16 cellular contexts compared by ENCODE assay signal in the genomic region with DNA sequence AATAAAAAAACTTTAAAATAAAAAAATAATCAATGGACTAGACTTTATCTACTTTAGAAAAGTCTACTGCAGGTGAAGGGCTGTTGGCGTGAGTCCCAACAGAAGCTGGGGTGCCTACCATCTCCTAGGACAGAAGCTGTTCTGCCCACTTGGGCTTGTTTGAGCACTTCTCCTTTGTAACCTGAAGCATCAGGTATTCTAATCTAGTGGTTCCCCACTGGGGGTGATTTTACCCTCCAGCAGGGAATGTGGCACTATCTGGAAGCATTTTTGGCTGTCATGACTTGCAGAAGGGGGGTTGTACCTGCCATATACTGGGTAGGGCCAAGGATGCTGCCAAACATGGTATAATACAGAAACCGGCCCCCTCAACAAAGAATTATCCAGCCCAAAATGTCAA. TPM values are rescaled to one million over a fixed set of nuclear protein-coding genes. Genes with fewer than 3 reads are reported as not detected.
DNase-seq lines count a peak whose midpoint lies in the region; ATAC-seq, FAIRE-seq and TF ChIP-seq lines count a peak whose summit lies in the region.
"Had no signal": no experiment of that assay in that cellular context is flagged by ENCODE, and none has a peak within 500 bp of the region (broad histone marks: within the 10 kb centered on the region; RNA-seq: fewer than 3 reads in every experiment).

No MANE protein-coding gene starts in this region.

- no peak overlapping the region for H2AFZ ChIP-seq in GM23338
- H2AFZ ChIP-seq in keratinocyte (ENCODE audit: control insufficient read depth, low read length) = no peak overlapping the region

- peak overlapping the region; percentile 9 for H3K4me3 Mint-ChIP-seq in CD4-positive, alpha-beta T cell
- H3K4me3 Mint-ChIP-seq in GM23338 = no peak overlapping the region
- H3K4me3 Mint-ChIP-seq: CD8-positive, alpha-beta memory T cell; H9 had no signal

- H3K4me1 ChIP-seq in GM23338 (ENCODE audit: insufficient read depth) (peaks cover 12% of the 10 kb centered on the region), keratinocyte (ENCODE audit: control insufficient read depth, extremely low read depth, insufficient read depth, low read length) (peaks cover 61% of the 10 kb centered on the region)

- dilution Hi-C loops in keratinocyte (cut with MboI; ENCODE audit: extremely low pct_ligation_motif_present, low sequenced_read_pairs) = no loop called here

- H3K4me3 ChIP-seq in GM23338 (no peak overlapping the region), keratinocyte (ENCODE audit: control insufficient read depth in 2 of 3, extremely low read depth in 1 of 3, insufficient read depth in 2 of 3, low read depth in 1 of 3, low read length in 3 of 3) (no peak overlapping the region)
- H3K4me3 ChIP-seq: MG63 had no signal

- ATAC-seq in CD4-positive, alpha-beta T cell (ENCODE audit: poor library complexity) = no peak
- ATAC-seq in GM23338 (peak; percentile 55), GM19397 (IDR thresholded peaks at IDR 0.05; ENCODE audit: unreplicated experiment) (no peak)

- H3K36me3 ChIP-seq in GM23338 (ENCODE audit: insufficient read depth) (no peaks in the 10 kb centered on the region), keratinocyte (ENCODE audit: control insufficient read depth in 2 of 2, extremely low read depth in 1 of 2, insufficient read depth in 2 of 2, low read length in 2 of 2) (peaks cover 0 to 3% of the 10 kb centered on the region in 2 experiments)
- H3K36me3 ChIP-seq: MG63 had no signal

- H3K27me3 ChIP-seq in CD4-positive, alpha-beta T cell (ENCODE audit: control insufficient read depth, insufficient read depth, low read length) = no peaks in the 10 kb centered on the region
- H3K27me3 ChIP-seq in GM23338 (ENCODE audit: insufficient read depth) (no peaks in the 10 kb centered on the region), keratinocyte (ENCODE audit: control insufficient read depth, extremely low read depth, insufficient read depth, low read length) (no peaks in the 10 kb centered on the region)
- H3K27me3 ChIP-seq: MG63 had no signal

- no peak overlapping the region for H3K9ac ChIP-seq in keratinocyte (ENCODE audit: control insufficient read depth, extremely low read depth, insufficient read depth, low read length)
- H3K9ac ChIP-seq: KMS-11 had no signal

- H3K9me1 ChIP-seq in keratinocyte (ENCODE audit: control insufficient read depth, extremely low read depth, insufficient read depth, low read length) = no peaks in the 10 kb centered on the region

- no peak for FAIRE-seq in keratinocyte (lab: Jason Lieb, UNC)

- POLR2A ChIA-PET in CD4-positive, alpha-beta T cell (lab: Charles Lee) = interaction anchor here (0.6 to 1.8 kb wide), 9 partner anchors 8 to 94 kb away, joined by 3 to 7 read pairs (median 5); no protein-coding TSS in a partner anchor

- DNase-seq in CD4-positive, alpha-beta T cell = no peak
- DNase-seq in GM23338 (ENCODE audit: low spot score) (no peak), NCI-H345 treated with DMSO at 0.1 percent for 48 hours (lab: John Stamatoyannopoulos, UW; ENCODE audit: unreplicated experiment) (peak; percentile 72), keratinocyte (ENCODE audit: low read depth, low spot score) (no peak), iPS-NIHi7 (ENCODE audit: extremely low spot score) (no peak), KBM-7 (no peak), cerebellar nuclear complex (lab: John Stamatoyannopoulos, UW) (no peak)
- DNase-seq: AML-193, MG63, NCI-H1092 treated with DMSO at 0.1 percent for 48 hours, NCI-H187 treated with DMSO at 0.1 percent for 48 hours, NCI-H446 treated with DMSO at 0.1 percent for 48 hours had no signal

- CTCF ChIA-PET in CD4-positive, alpha-beta T cell (lab: Charles Lee) = interaction anchor here (1.0 to 1.3 kb wide), 2 partner anchors 22 to 443 kb away, joined by 3 to 4 read pairs; no protein-coding TSS in a partner anchor

- in situ Hi-C loops in KBM-7 (cut with MboI; ENCODE audit: low pct_unique_long_range_greater_than_20kb, low sequenced_read_pairs) = no loop called here

- H3K9me2 ChIP-seq in GM23338 (ENCODE audit: insufficient read depth) = 0 out of 2 replicates have a peak, but pooled peaks cover 6% of the 10 kb centered on the region

- H3K27ac Mint-ChIP-seq in CD4-positive, alpha-beta T cell = peak overlapping the region; percentile 94
- peak overlapping the region; percentile 72; the same call in 1 of the 2 replicates for H3K27ac Mint-ChIP-seq in GM23338

- intact Hi-C loops in CD4-positive, alpha-beta T cell (cut with DNase I, micrococcal nuclease) = loop anchor here in 1 of 2 experiments (10.0 kb wide), 1 partner anchor 79 kb away; no protein-coding TSS in a partner anchor

- TF ChIP-seq CTCF in CD4-positive, alpha-beta T cell (IDR thresholded peaks at IDR 0.05) = no peak
- TF ChIP-seq CTCF in GM23338 (conservative IDR thresholded peaks at IDR 0.05; ENCODE audit: low read depth in 2 of 2) = no peak
- TF ChIP-seq CTCF in keratinocyte (optimal IDR thresholded peaks at IDR 0.05 in 1 of 3, IDR thresholded peaks at IDR 0.05 in 1 of 3, conservative IDR thresholded peaks at IDR 0.05 in 1 of 3; ENCODE audit: extremely low read depth in 1 of 3, insufficient read depth in 2 of 3, low read length in 3 of 3) = no peak

- H3K79me2 ChIP-seq in GM23338 (replicated peaks; ENCODE audit: insufficient read depth) = no peaks in the 10 kb centered on the region
- peaks cover 19% of the 10 kb centered on the region for H3K79me2 ChIP-seq in keratinocyte (ENCODE audit: control insufficient read depth, insufficient read depth, low read length)

- no peaks in the 10 kb centered on the region for H3F3A ChIP-seq in GM23338 (replicated peaks; ENCODE audit: low read depth)

- no peak overlapping the region for H3K4me2 ChIP-seq in GM23338
- H3K4me2 ChIP-seq in keratinocyte (ENCODE audit: control insufficient read depth, extremely low read depth, insufficient read depth, low read depth, low read length) = no peak overlapping the region
- H3K4me2 ChIP-seq: KMS-11 had no signal

- no peaks in the 10 kb centered on the region for H3K9me3 ChIP-seq in CD4-positive, alpha-beta T cell (ENCODE audit: control insufficient read depth, low read length)
- no peaks in the 10 kb centered on the region for H3K9me3 ChIP-seq in keratinocyte (ENCODE audit: control insufficient read depth, low read depth, low read length)
- H3K9me3 ChIP-seq: MG63 had no signal

- no peak overlapping the region for H3K27ac ChIP-seq in CD4-positive, alpha-beta T cell (ENCODE audit: low read depth, low read length)
- H3K27ac ChIP-seq in GM23338 (ENCODE audit: low read depth) (peak overlapping the region; percentile 52; the same call in 1 of the 2 replicates), keratinocyte (ENCODE audit: control insufficient read depth, insufficient read depth, low read length) (peak overlapping the region; percentile 4)
- H3K27ac ChIP-seq: KMS-11 had no signal

- peaks cover 9% of the 10 kb centered on the region for H3K36me3 Mint-ChIP-seq in CD4-positive, alpha-beta T cell (ENCODE audit: low read depth)
- no peaks in the 10 kb centered on the region for H3K36me3 Mint-ChIP-seq in GM23338 (ENCODE audit: low read depth)

- no peaks in the 10 kb centered on the region for H4K20me1 ChIP-seq in GM23338 (replicated peaks; ENCODE audit: insufficient read depth)
- no peaks in the 10 kb centered on the region for H4K20me1 ChIP-seq in keratinocyte (ENCODE audit: control insufficient read depth, extremely low read depth, insufficient read depth, low read length)

- H3K9me3 Mint-ChIP-seq in CD4-positive, alpha-beta T cell = no peaks in the 10 kb centered on the region
- H3K9me3 Mint-ChIP-seq in GM23338 = no peaks in the 10 kb centered on the region
- H3K9me3 Mint-ChIP-seq: CD8-positive, alpha-beta memory T cell; H9 had no signal

- H3K27me3 Mint-ChIP-seq in CD4-positive, alpha-beta T cell = no peaks in the 10 kb centered on the region
- no peaks in the 10 kb centered on the region for H3K27me3 Mint-ChIP-seq in GM23338 (ENCODE audit: insufficient read depth, low read depth, poor library complexity)
- H3K27me3 Mint-ChIP-seq: CD8-positive, alpha-beta memory T cell had no signal

- H3K4me1 Mint-ChIP-seq in CD4-positive, alpha-beta T cell (ENCODE audit: low read depth) = peaks cover 85% of the 10 kb centered on the region
- H3K4me1 Mint-ChIP-seq in GM23338 = peaks cover 24% of the 10 kb centered on the region

TF ChIP-seq in GM23338, 12 proteins besides CTCF, POLR2A, EP300 and RAD21 (continues in another document):
- TF ChIP-seq ZNF331 (CRISPR knock-in tag; IDR thresholded peaks at IDR 0.05; ENCODE audit: low read depth) = no peak

RNA-seq across cellular contexts. Expression of gene DOCK9, which starts 16.2 kb away (rescaled TPM):
- 10 to 100 TPM; 76.3 to 79.3 TPM for total RNA-seq in CD4-positive, alpha-beta T cell
- 34.9 and 57.7 TPM in 2 replicates for total RNA-seq in GM23338 (2014; rRNA removed; shearing (Covaris generic))
- polyA plus RNA-seq in GM23338 (2016; fragmentation: Nextera tagmentation; extraction: Ambion mirVana) (7.3 and 8.5 TPM in 2 replicates), keratinocyte (66.2 to 128 TPM (median 110 TPM) in 3 replicates)
- 42.7 TPM for polyA plus RNA-seq in keratinocyte (2011; ENCODE audit: low read depth)
- polyA plus RNA-seq in keratinocyte (2011; cell fraction: cytosol; rRNA removed) = 66.1 and 85.6 TPM in 2 replicates
- polyA plus RNA-seq in keratinocyte (2011; cell fraction: nucleus; rRNA removed) = 150 and 155 TPM in 2 replicates
- 52.6 and 125 TPM in 2 replicates for polyA plus RNA-seq in keratinocyte (2012; ENCODE audit: low replicate concordance)
- polyA minus RNA-seq in keratinocyte = 106 to 225 TPM (median 165 TPM) in 3 replicates
- polyA minus RNA-seq in keratinocyte (2011; cell fraction: cytosol; rRNA and poly(A)+ RNA removed) = 85.4 TPM
- 209 and 348 TPM in 2 replicates for polyA minus RNA-seq in keratinocyte (2011; cell fraction: nucleus; rRNA and poly(A)+ RNA removed)
